In the genomic region with DNA sequence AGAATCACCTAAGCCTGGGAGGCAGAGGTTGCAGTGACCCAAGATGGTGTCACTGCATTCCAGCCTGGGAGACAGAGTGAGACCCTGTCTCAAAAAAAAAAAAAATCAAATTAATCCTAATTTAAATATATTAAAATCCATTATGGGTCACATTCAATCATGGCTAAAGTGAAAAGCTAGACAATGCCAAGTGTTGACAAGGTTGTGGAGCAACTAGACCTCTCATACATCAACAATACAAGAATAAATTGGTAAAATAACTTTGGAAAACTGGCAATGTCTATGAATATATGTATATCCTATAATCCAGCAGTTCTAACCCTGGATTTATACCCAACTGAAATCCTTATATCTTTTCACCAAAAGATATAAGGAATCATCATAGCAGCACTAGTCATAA, we compare ENCODE assay signal across 35 cellular contexts.
"Had no signal": no experiment of that assay in that cellular context is flagged by ENCODE, and none has a peak within 500 bp of the region (broad histone marks: within the 10 kb centered on the region; RNA-seq: fewer than 3 reads in every experiment).

No MANE protein-coding gene starts in this region.

- DNase-seq: MG63, MM.1S, MV-4-11, NCI-H1048, NCI-H1092, NCI-H1092 treated with DMSO at 0.1 percent for 48 hours, NCI-H1105, NCI-H1105 treated with DMSO at 0.1 percent for 48 hours, NCI-H1417, NCI-H1417 treated with DMSO at 0.1 percent for 48 hours, NCI-H1436, NCI-H1436 treated with DMSO at 0.1 percent for 48 hours, NCI-H146, NCI-H1694, NCI-H1694 treated with DMSO at 0.1 percent for 48 hours, NCI-H187, NCI-H187 treated with DMSO at 0.1 percent for 48 hours, NCI-H1930, NCI-H2029, NCI-H2029 treated with DMSO at 0.1 percent for 48 hours, NCI-H2081, NCI-H2081 treated with DMSO at 0.1 percent for 48 hours, NCI-H2107, NCI-H2171, NCI-H2171 treated with DMSO at 0.1 percent for 48 hours, NCI-H2227 treated with DMSO at 0.1 percent for 48 hours, NCI-H226, NCI-H345, NCI-H446, NCI-H446 treated with DMSO at 0.1 percent for 48 hours, NCI-H510A, NCI-H510A treated with DMSO at 0.1 percent for 48 hours, NCI-H524, NCI-H524 treated with DMSO at 0.1 percent for 48 hours, NCI-H526 had no signal

- H3K4me3 ChIP-seq: MG63 had no signal

- H3K9me3 ChIP-seq: MG63 had no signal

- H3K36me3 ChIP-seq: MG63 had no signal

- H3K27me3 ChIP-seq: MG63 had no signal
